29 cellular contexts compared by ENCODE assay signal in the genomic region with DNA sequence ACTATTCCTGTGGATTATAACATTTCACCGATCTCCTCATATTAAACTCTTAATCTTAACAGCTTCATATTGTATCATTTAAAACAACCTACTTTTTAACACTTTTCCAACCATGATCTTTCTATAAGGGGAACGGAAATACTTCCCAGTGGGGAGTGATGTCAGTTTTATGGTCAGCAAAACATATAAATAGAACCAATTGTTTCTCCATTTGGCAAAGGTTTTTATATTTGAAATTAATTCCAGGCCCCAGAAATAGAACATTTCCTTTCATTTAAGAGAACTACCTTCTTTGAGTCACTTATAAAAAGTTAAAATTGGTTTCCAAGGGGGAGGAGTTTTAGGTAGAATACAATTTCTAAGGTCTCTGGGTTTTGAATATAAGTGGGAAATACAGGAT.
DNase-seq lines count a peak whose midpoint lies in the region; ATAC-seq and TF ChIP-seq lines count a peak whose summit lies in the region.
"Had no signal": no experiment of that assay in that cellular context is flagged by ENCODE, and none has a peak within 500 bp of the region (broad histone marks: within the 10 kb centered on the region; RNA-seq: fewer than 3 reads in every experiment).

No MANE protein-coding gene starts in this region.

- no peak overlapping the region for H2BK5ac ChIP-seq in mesenchymal stem cell (ENCODE audit: low read depth, low read length, poor library complexity, severe bottlenecking)

- no peak for DNase-seq in activated T-cell treated with anti-CD3 and anti-CD28 coated beads, Interleukin-2, amount 50 U/mL, for 72 hours
- no peak for DNase-seq in activated T-cell treated with anti-CD3 and anti-CD28 coated beads, Interleukin-2, amount 50 U/mL, for 1 hour
- peak; percentile 27 to 34 for DNase-seq in dermis microvascular lymphatic vessel endothelial cell (ENCODE audit: low read depth in 2 of 2)
- no peak for DNase-seq in mesenchymal stem cell
- DNase-seq in uterus = no peak
- DNase-seq in NCI-H446 (lab: John Stamatoyannopoulos, UW) = no peak
- DNase-seq in GM19238 (ENCODE audit: insufficient read length, low spot score) = no peak
- DNase-seq: activated CD4-positive, alpha-beta T cell treated with anti-CD3 and anti-CD28 coated beads for 48 hours; activated gamma-delta T cell treated with Interleukin-2 at 50 U/mL for 16 hours; activated T-cell treated with anti-CD3 and anti-CD28 coated beads for 4 hours; Caco-2; central memory CD4-positive, alpha-beta T cell; esophagus squamous epithelium; left lung; NCI-H1417 treated with DMSO at 0.1 percent for 48 hours; NCI-H2081; NCI-H226; stimulated activated CD4-positive, alpha-beta T cell treated with anti-CD3 and anti-CD28 coated beads, Interleukin-4, amount 100 ng/mL, for 1 hour; SW 1271; T1000; trophoblast cell; WERI-Rb-1 had no signal

- no peak overlapping the region for H3K23ac ChIP-seq in mesenchymal stem cell (ENCODE audit: low read length in 2 of 2)

- H3K27me3 Mint-ChIP-seq in activated T-cell treated with anti-CD3 and anti-CD28 coated beads, Interleukin-2, amount 50 U/mL, for 72 hours (ENCODE audit: low read depth) = no peaks in the 10 kb centered on the region

- peak overlapping the region in 1 of 2 donors; percentile 100 for H3K4me3 Mint-ChIP-seq in activated T-cell treated with anti-CD3 and anti-CD28 coated beads, Interleukin-2, amount 50 U/mL, for 72 hours
- H3K4me3 Mint-ChIP-seq: mesothelial cell of epicardium had no signal

- H2AK5ac ChIP-seq in mesenchymal stem cell (ENCODE audit: low read length, severe bottlenecking) = no peak overlapping the region

- H3K14ac ChIP-seq in mesenchymal stem cell (ENCODE audit: low read length in 2 of 2) = no peak overlapping the region

- 100% methylated on average over 1 of the region's 2 CpGs for WGBS in mesenchymal stem cell

- no peak overlapping the region for H3K18ac ChIP-seq in mesenchymal stem cell (ENCODE audit: low read depth in 1 of 2, low read length in 2 of 2)

- H4K91ac ChIP-seq in mesenchymal stem cell (ENCODE audit: low read length) = no peak overlapping the region

- H3K27ac Mint-ChIP-seq in activated T-cell treated with anti-CD3 and anti-CD28 coated beads, Interleukin-2, amount 50 U/mL, for 72 hours = peak overlapping the region; percentile 66

- peaks cover 41% of the 10 kb centered on the region for H3K4me1 Mint-ChIP-seq in activated T-cell treated with anti-CD3 and anti-CD28 coated beads, Interleukin-2, amount 50 U/mL, for 72 hours (ENCODE audit: low read depth)

- no peak overlapping the region for H4K8ac ChIP-seq in mesenchymal stem cell (ENCODE audit: low read length)

- H3K27me3 ChIP-seq in mesenchymal stem cell (ENCODE audit: control insufficient read depth in 1 of 2, insufficient read depth in 1 of 2, low read length in 2 of 2) (no peaks in the 10 kb centered on the region), uterus (no peaks in the 10 kb centered on the region)
- H3K27me3 ChIP-seq: esophagus squamous epithelium, left lung had no signal

- H3K9ac ChIP-seq in mesenchymal stem cell (ENCODE audit: low read length) = peak overlapping the region; percentile 91

- H3K4me3 ChIP-seq in mesenchymal stem cell (ENCODE audit: insufficient read depth in 1 of 2, low read depth in 1 of 2, low read length in 2 of 2) (no peak overlapping the region), uterus (no peak overlapping the region)
- H3K4me3 ChIP-seq: esophagus squamous epithelium, left lung, prostate gland had no signal

- H2BK15ac ChIP-seq in mesenchymal stem cell (ENCODE audit: low read depth, poor library complexity, severe bottlenecking) = no peak overlapping the region

- ATAC-seq in activated T-cell treated with anti-CD3 and anti-CD28 coated beads, Interleukin-2, amount 50 U/mL, for 72 hours (replicated peaks in 1 of 2) = no peak
- ATAC-seq in GM21526 (IDR thresholded peaks at IDR 0.05; ENCODE audit: low FRiP score, unreplicated experiment) = no peak
- ATAC-seq: HCT116, left lung, sciatic nerve had no signal

- H3K27ac ChIP-seq in mesenchymal stem cell (ENCODE audit: low read length, poor library complexity, severe bottlenecking) = no peak overlapping the region
- H3K27ac ChIP-seq in uterus = peak overlapping the region; percentile 55 to 59
- H3K27ac ChIP-seq: 22Rv1, C4-2B, prostate gland, WERI-Rb-1 had no signal

- H3K4me2 ChIP-seq in mesenchymal stem cell (ENCODE audit: low read length, poor library complexity, severe bottlenecking) = no peak overlapping the region

- no peak overlapping the region for H2AFZ ChIP-seq in mesenchymal stem cell (ENCODE audit: low read depth, low read length)

- peaks cover 1% of the 10 kb centered on the region for H3K4me1 ChIP-seq in mesenchymal stem cell (ENCODE audit: control insufficient read depth, insufficient read depth, low read depth, low read length)
- peaks cover 0 to 9% of the 10 kb centered on the region in 2 donors for H3K4me1 ChIP-seq in uterus
- H3K4me1 ChIP-seq: Caco-2, prostate gland had no signal

- intact Hi-C loops in uterus (cut with DNase I; ENCODE audit: low total_unique reads) = no loop called here

- TF ChIP-seq CTCF in uterus (IDR thresholded peaks at IDR 0.05) = no peak

- H3K36me3 Mint-ChIP-seq in activated T-cell treated with anti-CD3 and anti-CD28 coated beads, Interleukin-2, amount 50 U/mL, for 72 hours (ENCODE audit: insufficient read depth in 2 of 2) = peaks cover 4 to 10% of the 10 kb centered on the region in 2 donors

- no peak overlapping the region for H2BK120ac ChIP-seq in mesenchymal stem cell (ENCODE audit: low read depth, low read length)

- H3K9me3 ChIP-seq in mesenchymal stem cell (ENCODE audit: control insufficient read depth, low read length) = no peaks in the 10 kb centered on the region
- H3K9me3 ChIP-seq in uterus = no peaks in the 10 kb centered on the region
- H3K9me3 ChIP-seq: Caco-2, esophagus squamous epithelium, left lung, prostate gland had no signal

- peaks cover 3 to 73% of the 10 kb centered on the region in 2 experiments for H3K36me3 ChIP-seq in mesenchymal stem cell (ENCODE audit: control insufficient read depth in 1 of 2, insufficient read depth in 2 of 2, low read depth in 1 of 2, low read length in 2 of 2)
- H3K36me3 ChIP-seq in uterus = no peaks in the 10 kb centered on the region
- H3K36me3 ChIP-seq: prostate gland, WERI-Rb-1 had no signal

- no peak overlapping the region for H2BK12ac ChIP-seq in mesenchymal stem cell (ENCODE audit: low read length in 2 of 2)

- no peaks in the 10 kb centered on the region for H3K79me1 ChIP-seq in mesenchymal stem cell (replicated peaks; ENCODE audit: low read length, poor library complexity, severe bottlenecking)

- TF ChIP-seq POLR2A in uterus (IDR thresholded peaks at IDR 0.05) = no peak

- no peaks in the 10 kb centered on the region for H3K9me3 Mint-ChIP-seq in activated T-cell treated with anti-CD3 and anti-CD28 coated beads, Interleukin-2, amount 50 U/mL, for 72 hours
- H3K9me3 Mint-ChIP-seq: mesothelial cell of epicardium had no signal

- no peak overlapping the region for H3K4ac ChIP-seq in mesenchymal stem cell (ENCODE audit: low read depth in 1 of 2, low read length in 2 of 2)

Comparison
In these comparisons a context has a peak if more than half of its experiments do, and no peak if none do; other contexts are left out.
1. DNase-seq: peak in dermis microvascular lymphatic vessel endothelial cell (2 of 2); none in activated T-cell treated with anti-CD3 and anti-CD28 coated beads, Interleukin-2, amount 50 U/mL, for 72 hours (0 of 2), activated T-cell treated with anti-CD3 and anti-CD28 coated beads, Interleukin-2, amount 50 U/mL, for 1 hour (single experiment), mesenchymal stem cell (single experiment), uterus (0 of 2), NCI-H446 (0 of 2) and GM19238 (single experiment).